ENCODE assay signal across 26 cellular contexts in the genomic region with DNA sequence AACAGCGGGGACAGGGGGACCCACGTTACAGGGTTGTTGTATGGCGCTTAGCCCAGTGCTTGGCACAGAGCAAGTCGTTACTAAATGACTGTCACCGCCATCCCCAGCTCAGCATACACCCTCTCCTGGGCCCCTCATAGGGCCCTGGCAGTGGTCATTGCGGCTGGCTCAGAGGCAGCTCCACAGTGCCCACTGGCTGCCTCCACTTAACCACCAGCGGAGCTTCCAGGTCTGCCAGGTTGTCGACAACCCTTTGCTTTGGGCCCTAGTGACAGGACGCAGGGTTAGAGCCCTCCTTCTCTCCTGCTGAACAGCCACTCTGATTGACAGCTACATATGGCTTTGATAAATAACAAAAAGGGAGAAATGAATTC. TPM values are rescaled to one million over a fixed set of nuclear protein-coding genes. Genes with fewer than 3 reads are reported as not detected.
A peak's percentile ranks its signal among the peaks of the same experiment; 100 is the strongest.
DNase-seq lines count a peak whose midpoint lies in the region; ATAC-seq, FAIRE-seq and TF ChIP-seq lines count a peak whose summit lies in the region.
"Had no signal": no experiment of that assay in that cellular context is flagged by ENCODE, and none has a peak within 500 bp of the region (broad histone marks: within the 10 kb centered on the region; RNA-seq: fewer than 3 reads in every experiment).

No MANE protein-coding gene starts in this region.

- H3K27me3 Mint-ChIP-seq in CD4-positive, CD25-positive, alpha-beta regulatory T cell: no peaks in the 10 kb centered on the region
- no peaks in the 10 kb centered on the region for H3K27me3 Mint-ChIP-seq in natural killer cell (ENCODE audit: low read depth in 2 of 2)

- TF ChIP-seq POLR2A in HCT116 (IDR thresholded peaks at IDR 0.05; ENCODE audit: borderline replicate concordance, extremely low read depth, insufficient read depth, insufficient read length) (no peak), K562 (conservative IDR thresholded peaks at IDR 0.05) (no peak), prostate gland (IDR thresholded peaks at IDR 0.05) (no peak)

- H3K4me3 Mint-ChIP-seq in CD4-positive, CD25-positive, alpha-beta regulatory T cell: peak overlapping the region in 2 of 4 donors; percentile 67 to 93
- H3K4me3 Mint-ChIP-seq in natural killer cell: peak overlapping the region; percentile 97

- 0 out of 2 replicates have a peak overlapping the region, but pooled peaks have one; percentile 73 for H3K4me2 ChIP-seq in HCT116 (ENCODE audit: low read length)
- no peak overlapping the region for H3K4me2 ChIP-seq in K562 (ENCODE audit: insufficient read depth, low read length)

- no peak for TF ChIP-seq EP300 in K562 (IDR thresholded peaks at IDR 0.05; ENCODE audit: low read length)

- no peak for TF ChIP-seq CTCF in HCT116 (IDR thresholded peaks at IDR 0.05 in 2 of 3, conservative IDR thresholded peaks at IDR 0.05 in 1 of 3; ENCODE audit: borderline replicate concordance in 1 of 3, insufficient read depth in 1 of 3, low read depth in 2 of 3, low read length in 2 of 3)
- no peak for TF ChIP-seq CTCF in K562 (IDR thresholded peaks at IDR 0.05 in 2 of 3, conservative IDR thresholded peaks at IDR 0.05 in 1 of 3; ENCODE audit: insufficient read depth in 2 of 3, low read depth in 1 of 3, low read length in 3 of 3)
- no peak for TF ChIP-seq CTCF in natural killer cell (IDR thresholded peaks at IDR 0.05)
- no peak for TF ChIP-seq CTCF in prostate gland (IDR thresholded peaks at IDR 0.05)

- H3K27me3 ChIP-seq in CD4-positive, CD25-positive, alpha-beta regulatory T cell (ENCODE audit: control insufficient read depth, insufficient read depth, low read length): no peaks in the 10 kb centered on the region
- H3K27me3 ChIP-seq in HCT116 (ENCODE audit: insufficient read depth, low read length) (no peaks in the 10 kb centered on the region), K562 (ENCODE audit: control insufficient read depth in 2 of 2, insufficient read depth in 2 of 2, low read length in 2 of 2) (no peaks in the 10 kb centered on the region), prostate gland (replicated peaks; ENCODE audit: insufficient read depth) (no peaks in the 10 kb centered on the region)
- H3K27me3 ChIP-seq: left lung, right lobe of liver had no signal

- peaks cover 10% of the 10 kb centered on the region for H3K36me3 ChIP-seq in CD4-positive, CD25-positive, alpha-beta regulatory T cell (ENCODE audit: control insufficient read depth, insufficient read depth, low read length)
- H3K36me3 ChIP-seq in HCT116 (ENCODE audit: control insufficient read depth in 1 of 2, insufficient read depth in 2 of 2, low read length in 2 of 2) (peaks cover 0 to 19% of the 10 kb centered on the region in 2 experiments; a peak in 1 of 4 replicates), K562 (ENCODE audit: control insufficient read depth, insufficient read depth, low read length) (peaks cover 33% of the 10 kb centered on the region), prostate gland (no peaks in the 10 kb centered on the region)
- H3K36me3 ChIP-seq: gastrocnemius medialis, right lobe of liver had no signal

- no TSS peak for BruUV-seq in HCT116 (replicated peaks; lab: Mats Ljungman, UMichigan)
- BruUV-seq in K562 (replicated peaks; lab: Mats Ljungman, UMichigan): no TSS peak

- H3K79me2 ChIP-seq in HCT116 (ENCODE audit: insufficient read depth, low read length) (peaks cover 92% of the 10 kb centered on the region), K562 (ENCODE audit: control insufficient read depth, insufficient read depth, low read length) (peaks cover 33% of the 10 kb centered on the region)

- H3K27ac ChIP-seq in CD4-positive, CD25-positive, alpha-beta regulatory T cell (ENCODE audit: insufficient read depth, low read length, poor library complexity, severe bottlenecking): no peak overlapping the region
- H3K27ac ChIP-seq in HCT116 (ENCODE audit: low read depth, low read length): no peak overlapping the region
- H3K27ac ChIP-seq in K562 (ENCODE audit: extremely low read depth, low read depth, low read length): no peak overlapping the region
- H3K27ac ChIP-seq in prostate gland: no peak overlapping the region
- H3K27ac ChIP-seq: right lobe of liver had no signal

- FAIRE-seq in K562 (lab: Jason Lieb, UNC): no peak
- FAIRE-seq: D721Med had no signal

- H3K36me3 Mint-ChIP-seq in CD4-positive, CD25-positive, alpha-beta regulatory T cell: peaks cover 12% of the 10 kb centered on the region
- no peaks in the 10 kb centered on the region for H3K36me3 Mint-ChIP-seq in natural killer cell

- H3K9me1 ChIP-seq in K562 (ENCODE audit: control insufficient read depth, insufficient read depth, low read length): peaks cover 4% of the 10 kb centered on the region

- DNase-seq in CD4-positive, CD25-positive, alpha-beta regulatory T cell: no peak
- DNase-seq in HCT116 (ENCODE audit: low read depth, low spot score) (no peak), K562 (ENCODE audit: extremely low read depth in 1 of 4, low spot score in 3 of 4) (no peak), natural killer cell (no peak), GM03348 (ENCODE audit: low spot score) (no peak), NCI-H82 treated with DMSO at 0.1 percent for 48 hours (lab: John Stamatoyannopoulos, UW; ENCODE audit: unreplicated experiment) (no peak), prostate gland (ENCODE audit: low spot score) (no peak)
- DNase-seq in stimulated activated CD4-positive, alpha-beta T cell treated with anti-CD3 and anti-CD28 coated beads, Interleukin-4, amount 100 ng/mL, for 4 hours: no peak
- DNase-seq: activated CD4-positive, CD25-positive, alpha-beta regulatory T cell; activated CD8-positive, alpha-beta memory T cell treated with anti-CD3 and anti-CD28 coated beads for 24 hours; activated effector memory CD4-positive, alpha-beta T cell treated with Interleukin-2 at 50 U/mL for 16 hours; amniotic stem cell; caudate nucleus; gastrocnemius medialis; left lung; NCI-H1436 treated with DMSO at 0.1 percent for 48 hours; NCI-H2171 treated with DMSO at 0.1 percent for 48 hours; OCI-M1; right lobe of liver; stimulated activated naive CD4-positive, alpha-beta T cell; trophoblast cell had no signal

- CTCF ChIA-PET in HCT116 (lab: Charles Lee) (no interaction called here), K562 (lab: Yijun Ruan, JAX; ENCODE audit: low intra/inter-chr PET ratio) (no interaction called here)

- intact Hi-C loops in HCT116 (cut with micrococcal nuclease) (no loop called here), K562 (cut with micrococcal nuclease) (no loop called here), natural killer cell (cut with micrococcal nuclease) (no loop called here), prostate gland (cut with DNase I) (no loop called here)

- POLR2A ChIA-PET in HCT116 (lab: Charles Lee): interaction anchor here (0.7 to 0.8 kb wide), 2 partner anchors 9 to 14 kb away, joined by 3 read pairs; no protein-coding TSS in a partner anchor
- POLR2A ChIA-PET in K562 (lab: Yijun Ruan, JAX): interaction anchor here (1.4 kb wide), 1 partner anchor 65 kb away, joined by 3 read pairs; no protein-coding TSS in a partner anchor

- H3K9ac ChIP-seq in HCT116 (ENCODE audit: low read length) (no peak overlapping the region), K562 (ENCODE audit: insufficient read depth in 1 of 2, low read depth in 2 of 2, low read length in 2 of 2) (no peak overlapping the region)

- TF ChIP-seq RAD21 in HCT116 (IDR thresholded peaks at IDR 0.05; ENCODE audit: low read depth) (no peak), K562 (CRISPR knock-in tag; conservative IDR thresholded peaks at IDR 0.05 in 1 of 2, IDR thresholded peaks at IDR 0.05 in 1 of 2) (no peak)

- H3K9me3 ChIP-seq in CD4-positive, CD25-positive, alpha-beta regulatory T cell (ENCODE audit: control insufficient read depth in 2 of 2, low read length in 2 of 2): no peaks in the 10 kb centered on the region
- H3K9me3 ChIP-seq in HCT116 (ENCODE audit: control insufficient read depth in 1 of 2, insufficient read depth in 1 of 2, low read depth in 1 of 2, low read length in 2 of 2): no peaks in the 10 kb centered on the region
- no peaks in the 10 kb centered on the region for H3K9me3 ChIP-seq in K562 (replicated peaks; ENCODE audit: control insufficient read depth, insufficient read depth, low read depth, low read length)
- no peaks in the 10 kb centered on the region for H3K9me3 ChIP-seq in prostate gland
- H3K9me3 ChIP-seq: gastrocnemius medialis, left lung, right lobe of liver had no signal

- in situ Hi-C loops in K562 (cut with MboI): no loop called here

- RAD21 ChIA-PET in HCT116 (lab: Charles Lee; ENCODE audit: low non-redundant PET in 1 of 2, low total read pairs in 2 of 2, uncharacterized antibody in 2 of 2, unreplicated experiment in 2 of 2): no interaction called here

- H4K20me1 ChIP-seq in HCT116 (ENCODE audit: insufficient read depth) (no peaks in the 10 kb centered on the region; the same call in 1 of the 2 replicates), K562 (replicated peaks; ENCODE audit: control insufficient read depth, insufficient read depth, low read length) (peaks cover 33% of the 10 kb centered on the region)

- H3K9me2 ChIP-seq in HCT116 (ENCODE audit: insufficient read depth): no peaks in the 10 kb centered on the region

- H3K4me1 ChIP-seq in CD4-positive, CD25-positive, alpha-beta regulatory T cell (ENCODE audit: control insufficient read depth, insufficient read depth, low read length, poor library complexity, severe bottlenecking): peaks cover 69% of the 10 kb centered on the region
- H3K4me1 ChIP-seq in HCT116 (ENCODE audit: control insufficient read depth in 1 of 2, insufficient read depth in 2 of 2, low read length in 2 of 2) (peaks cover 12 to 81% of the 10 kb centered on the region in 2 experiments), K562 (replicated peaks in 1 of 2; ENCODE audit: control insufficient read depth in 2 of 2, insufficient read depth in 2 of 2, low read length in 2 of 2) (peaks cover 41 to 72% of the 10 kb centered on the region in 2 experiments), prostate gland (replicated peaks) (peaks cover 16% of the 10 kb centered on the region)
- H3K4me1 ChIP-seq: right lobe of liver had no signal

- ATAC-seq in CD4-positive, CD25-positive, alpha-beta regulatory T cell (ENCODE audit: low read depth in 2 of 2): no peak
- ATAC-seq in HCT116: no peak
- ATAC-seq in K562: no peak
- no peak for ATAC-seq in natural killer cell
- ATAC-seq: esophagus mucosa, gastrocnemius medialis, left lung, right lobe of liver had no signal

- 92% methylated on average over 9 of the region's 9 CpGs for WGBS in K562 (ENCODE audit: insufficient coverage, low coverage, missing lambda C conversion rate)
- WGBS in prostate gland: 92% methylated on average over 9 of the region's 9 CpGs

- H3K4me3 ChIP-seq in CD4-positive, CD25-positive, alpha-beta regulatory T cell (ENCODE audit: low read depth, low read length): no peak overlapping the region
- H3K4me3 ChIP-seq in HCT116 (replicated peaks in 1 of 2; ENCODE audit: low read depth in 1 of 2, low read length in 2 of 2) (no peak overlapping the region), K562 (no peak overlapping the region), prostate gland (no peak overlapping the region)
- H3K4me3 ChIP-seq: gastrocnemius medialis, right lobe of liver had no signal

- peaks cover 14 to 78% (median 46%) of the 10 kb centered on the region in 4 donors for H3K4me1 Mint-ChIP-seq in CD4-positive, CD25-positive, alpha-beta regulatory T cell
- peaks cover 73 to 81% of the 10 kb centered on the region in 2 donors for H3K4me1 Mint-ChIP-seq in natural killer cell

- no peak overlapping the region for H2AFZ ChIP-seq in HCT116 (ENCODE audit: low read depth, low read length, poor library complexity, severe bottlenecking)
- no peak overlapping the region for H2AFZ ChIP-seq in K562 (ENCODE audit: low read depth, low read length)

- H3K9me3 Mint-ChIP-seq in CD4-positive, CD25-positive, alpha-beta regulatory T cell: no peaks in the 10 kb centered on the region
- H3K9me3 Mint-ChIP-seq in natural killer cell: no peaks in the 10 kb centered on the region

- peak overlapping the region in 2 of 3 donors; percentile 84 to 86 for H3K27ac Mint-ChIP-seq in CD4-positive, CD25-positive, alpha-beta regulatory T cell
- H3K27ac Mint-ChIP-seq in natural killer cell: peak overlapping the region; percentile 93 to 100

RNA-seq across cellular contexts. Expression of gene EFHD2, which starts 4.7 kb away (rescaled TPM):
- 93.6 TPM for total RNA-seq in CD4-positive, CD25-positive, alpha-beta regulatory T cell
- polyA plus RNA-seq in CD4-positive, CD25-positive, alpha-beta regulatory T cell: 10 to 100 TPM; 45.3 to 77.4 (median 61.3) TPM
- total RNA-seq in HCT116 (2021; ENCODE audit: unreplicated experiment): 69.7 TPM
- polyA plus RNA-seq in HCT116 (2012): 66.3 and 74.0 TPM in 2 replicates
- 5.8 and 18.8 TPM in 2 replicates for total RNA-seq in K562 (2011; cell fraction: chromatin; rRNA removed; ENCODE audit: low replicate concordance)
- 14.5 and 18.0 TPM in 2 replicates for total RNA-seq in K562 (2011; cell fraction: nucleolus; rRNA removed)
- 10.8 and 14.2 TPM in 2 replicates for total RNA-seq in K562 (2011; cell fraction: nucleoplasm; rRNA removed)
- 53.6 and 62.9 TPM in 2 replicates for total RNA-seq in K562 (2014; rRNA removed)
- total RNA-seq in K562 (2014; rRNA removed; fragmentation: Illumina TruSeq; extraction: Trizol): 8.6 and 8.8 TPM in 2 replicates
- total RNA-seq in K562 (2015; rRNA removed; fragmentation: Illumina TruSeq; extraction: Trizol): 25.2 and 27.9 TPM in 2 replicates
- total RNA-seq in K562 (2021): 64.3 and 70.0 TPM in 2 replicates
- 19.7 and 22.8 TPM in 2 replicates for polyA plus RNA-seq in K562 (2011; rRNA removed)
- 25.0 and 52.4 TPM in 2 replicates for polyA plus RNA-seq in K562 (2011; cell fraction: cytosol; rRNA removed)
- polyA plus RNA-seq in K562 (2011; cell fraction: nucleus; rRNA removed): 15.0 and 24.5 TPM in 2 replicates
- polyA plus RNA-seq in K562 (2012): 38.1 and 44.7 TPM in 2 replicates
- polyA plus RNA-seq in K562 (2014; fragmentation: Illumina TruSeq; extraction: Trizol): 26.1 and 40.7 TPM in 2 replicates
- polyA plus RNA-seq in K562 (2014; fragmentation: Nextera tagmentation; extraction: Ambion mirVana): 1 to 10 TPM; 1.7 to 1.8 TPM
- 62.3 and 73.5 TPM in 2 replicates for polyA plus RNA-seq in K562 (2014; rRNA removed)
- 5.5 and 6.9 TPM in 2 replicates for polyA minus RNA-seq in K562 (2011; rRNA and poly(A)+ RNA removed)
- 16.4 and 20.5 TPM in 2 replicates for polyA minus RNA-seq in K562 (2011; cell fraction: cytosol; rRNA and poly(A)+ RNA removed)
- 4.4 and 5.1 TPM in 2 replicates for polyA minus RNA-seq in K562 (2011; cell fraction: nucleus; rRNA and poly(A)+ RNA removed)
- total RNA-seq in natural killer cell: 100 to 1,000 TPM; 804 to 952 (median 855) TPM
- total RNA-seq in prostate gland: 100 to 1,000 TPM in 1 of 2 donors, 10 to 100 TPM in 1; 69.9 to 281 TPM

RNA-seq across cellular contexts. Expression of gene CTRC, which starts 23.8 kb away (rescaled TPM):
- total RNA-seq in CD4-positive, CD25-positive, alpha-beta regulatory T cell: 1.4 TPM
- not detected for polyA plus RNA-seq in CD4-positive, CD25-positive, alpha-beta regulatory T cell
- total RNA-seq in HCT116 (2021; ENCODE audit: unreplicated experiment) (3.2 TPM), K562 (2014; rRNA removed) (not detected in 2 replicates), K562 (2014; rRNA removed; fragmentation: Illumina TruSeq; extraction: Trizol) (not detected in 2 replicates), K562 (2015; rRNA removed; fragmentation: Illumina TruSeq; extraction: Trizol) (not detected in 2 replicates), K562 (2021) (0.84 and 1.2 TPM in 2 replicates), natural killer cell (1 to 10 TPM; 5.5 to 9.7 (median 6.4) TPM), prostate gland (not detected)
- 0.10 and 0.33 TPM in 2 replicates for polyA plus RNA-seq in HCT116 (2012)
- total RNA-seq in K562 (2011; cell fraction: chromatin; rRNA removed; ENCODE audit: low replicate concordance): not detected in 2 replicates
- not detected in 2 replicates for total RNA-seq in K562 (2011; cell fraction: nucleolus; rRNA removed)
- not detected in 2 replicates for total RNA-seq in K562 (2011; cell fraction: nucleoplasm; rRNA removed)
- polyA plus RNA-seq in K562 (2011; rRNA removed) (not detected in 2 replicates), K562 (2014; fragmentation: Illumina TruSeq; extraction: Trizol) (not detected in 2 replicates), K562 (2014; fragmentation: Nextera tagmentation; extraction: Ambion mirVana) (not detected), K562 (2014; rRNA removed) (not detected in 2 replicates)
- polyA plus RNA-seq in K562 (2011; cell fraction: cytosol; rRNA removed): not detected in 2 replicates
- polyA plus RNA-seq in K562 (2011; cell fraction: nucleus; rRNA removed): not detected in 2 replicates
- 0.03 and 0.12 TPM in 2 replicates for polyA plus RNA-seq in K562 (2012)
- polyA minus RNA-seq in K562 (2011; rRNA and poly(A)+ RNA removed): not detected in 2 replicates
- polyA minus RNA-seq in K562 (2011; cell fraction: cytosol; rRNA and poly(A)+ RNA removed): not detected in 2 replicates
- not detected in 2 replicates for polyA minus RNA-seq in K562 (2011; cell fraction: nucleus; rRNA and poly(A)+ RNA removed)
- total RNA-seq: esophagus mucosa, osteocyte, right lobe of liver, SK-MEL-5 had no signal

RNA-seq across cellular contexts. Expression of gene CELA2A, which starts 42.1 kb away (rescaled TPM):
- not detected for total RNA-seq in CD4-positive, CD25-positive, alpha-beta regulatory T cell
- polyA plus RNA-seq in CD4-positive, CD25-positive, alpha-beta regulatory T cell: not detected
- 1.6 TPM for total RNA-seq in HCT116 (2021; ENCODE audit: unreplicated experiment)
- polyA plus RNA-seq in HCT116 (2012): 0.17 TPM in 1 of 2 replicates, not detected in the other
- total RNA-seq in K562 (2011; cell fraction: chromatin; rRNA removed; ENCODE audit: low replicate concordance): not detected in 2 replicates
- total RNA-seq in K562 (2011; cell fraction: nucleolus; rRNA removed): not detected in 2 replicates
- total RNA-seq in K562 (2011; cell fraction: nucleoplasm; rRNA removed): not detected in 2 replicates
- not detected in 2 replicates for total RNA-seq in K562 (2014; rRNA removed)
- total RNA-seq in K562 (2014; rRNA removed; fragmentation: Illumina TruSeq; extraction: Trizol): not detected in 2 replicates
- total RNA-seq in K562 (2015; rRNA removed; fragmentation: Illumina TruSeq; extraction: Trizol): not detected in 2 replicates
- total RNA-seq in K562 (2021): 0.47 and 0.62 TPM in 2 replicates
- polyA plus RNA-seq in K562 (2011; rRNA removed): not detected in 2 replicates
- not detected in 2 replicates for polyA plus RNA-seq in K562 (2011; cell fraction: cytosol; rRNA removed)
- 0.17 TPM in 1 of 2 replicates, not detected in the other for polyA plus RNA-seq in K562 (2011; cell fraction: nucleus; rRNA removed)
- 0.30 TPM in 1 of 2 replicates, not detected in the other for polyA plus RNA-seq in K562 (2012)
- polyA plus RNA-seq in K562 (2014; fragmentation: Illumina TruSeq; extraction: Trizol): not detected in 2 replicates
- not detected for polyA plus RNA-seq in K562 (2014; fragmentation: Nextera tagmentation; extraction: Ambion mirVana)
- not detected in 2 replicates for polyA plus RNA-seq in K562 (2014; rRNA removed)
- not detected in 2 replicates for polyA minus RNA-seq in K562 (2011; rRNA and poly(A)+ RNA removed)
- not detected in 2 replicates for polyA minus RNA-seq in K562 (2011; cell fraction: cytosol; rRNA and poly(A)+ RNA removed)
- not detected in 2 replicates for polyA minus RNA-seq in K562 (2011; cell fraction: nucleus; rRNA and poly(A)+ RNA removed)
- not detected for total RNA-seq in natural killer cell
- total RNA-seq in prostate gland: 1 to 10 TPM in 1 of 2 donors, not detected in 1; 5.4 TPM
- total RNA-seq: gastrocnemius medialis, H4, left lung, osteocyte, right lobe of liver, SK-MEL-5 had no signal
